In the genomic region with DNA sequence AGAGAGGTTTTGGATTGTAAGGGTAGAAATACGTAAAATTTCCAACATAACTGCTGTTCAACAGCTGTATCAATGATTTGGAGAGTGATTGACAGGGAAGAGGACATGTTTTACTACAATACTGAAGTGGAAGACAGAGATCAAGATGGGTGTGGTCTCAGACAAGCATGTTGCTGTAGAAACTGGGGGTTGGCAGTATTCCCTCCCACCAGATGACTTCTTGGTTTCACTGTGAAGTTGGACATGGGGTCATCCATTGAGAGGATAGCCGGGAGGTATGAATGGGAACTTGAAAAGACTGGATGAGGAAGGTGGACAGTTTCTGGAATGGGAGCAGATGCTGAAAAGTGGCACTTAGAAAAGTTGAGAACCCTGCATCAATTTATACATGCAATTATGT, we compare ENCODE assay signal across 12 cellular contexts.
"Had no signal": no experiment of that assay in that cellular context is flagged by ENCODE, and none has a peak within 500 bp of the region (broad histone marks: within the 10 kb centered on the region; RNA-seq: fewer than 3 reads in every experiment).

No MANE protein-coding gene starts in this region.

- H3K4me1 ChIP-seq: breast epithelium, upper lobe of right lung had no signal

- ATAC-seq: activated CD4-positive, CD25-positive, alpha-beta regulatory T cell treated with anti-CD3 and anti-CD28 coated beads, Interleukin-2, amount 50 U/mL, for 24 hours; activated T-cell treated with anti-CD3 and anti-CD28 coated beads, Interleukin-2, amount 50 U/mL, for 72 hours; gastroesophageal sphincter; stimulated activated naive CD8-positive, alpha-beta T cell treated with anti-CD3 and anti-CD28 coated beads, Interleukin-15, Interleukin-2, amounts not matched to agents 100 U/mL and 50 U/mL, for 24 hours; upper lobe of right lung had no signal

- H3K27me3 ChIP-seq: breast epithelium, gastroesophageal sphincter, ovary, upper lobe of right lung had no signal

- H3K27ac ChIP-seq: breast epithelium, gastroesophageal sphincter, ovary, upper lobe of right lung had no signal

- H3K27me3 Mint-ChIP-seq: activated naive CD8-positive, alpha-beta T cell treated with anti-CD3 and anti-CD28 coated beads for 36 hours had no signal

- FAIRE-seq: kidney had no signal

- H3K36me3 ChIP-seq: breast epithelium, gastroesophageal sphincter, ovary, upper lobe of right lung had no signal

- DNase-seq: activated CD4-positive, alpha-beta T cell treated with anti-CD3 and anti-CD28 coated beads, Interleukin-2, amount 50 U/mL, for 4 hours; activated gamma-delta T cell treated with Interleukin-2 at 50 U/mL for 16 hours; activated naive CD8-positive, alpha-beta T cell treated with anti-CD3 and anti-CD28 coated beads for 36 hours; activated T-cell treated with anti-CD3 and anti-CD28 coated beads, Interleukin-2, amount 50 U/mL, for 72 hours; kidney; ovary; stimulated activated CD4-positive, alpha-beta T cell treated with anti-CD3 and anti-CD28 coated beads, Interleukin-2, amount 100 ng/mL, for 48 hours; stimulated activated naive CD8-positive, alpha-beta T cell treated with anti-CD3 and anti-CD28 coated beads, Interleukin-15, Interleukin-2, amounts not matched to agents 100 U/mL and 50 U/mL, for 24 hours; upper lobe of right lung had no signal

- H3K9me3 ChIP-seq: breast epithelium, gastroesophageal sphincter, ovary, upper lobe of right lung had no signal

- H3K4me3 ChIP-seq: breast epithelium, gastroesophageal sphincter, ovary, upper lobe of right lung had no signal

- H3K36me3 Mint-ChIP-seq: activated naive CD8-positive, alpha-beta T cell treated with anti-CD3 and anti-CD28 coated beads for 36 hours had no signal

- H3K27ac Mint-ChIP-seq: activated naive CD8-positive, alpha-beta T cell treated with anti-CD3 and anti-CD28 coated beads for 36 hours; activated T-cell treated with anti-CD3 and anti-CD28 coated beads, Interleukin-2, amount 50 U/mL, for 72 hours had no signal

- H3K9me3 Mint-ChIP-seq: activated naive CD8-positive, alpha-beta T cell treated with anti-CD3 and anti-CD28 coated beads for 36 hours; activated T-cell treated with anti-CD3 and anti-CD28 coated beads, Interleukin-2, amount 50 U/mL, for 72 hours had no signal

- H3K4me3 Mint-ChIP-seq: activated naive CD8-positive, alpha-beta T cell treated with anti-CD3 and anti-CD28 coated beads for 36 hours; activated T-cell treated with anti-CD3 and anti-CD28 coated beads, Interleukin-2, amount 50 U/mL, for 72 hours had no signal

- H3K4me1 Mint-ChIP-seq: activated naive CD8-positive, alpha-beta T cell treated with anti-CD3 and anti-CD28 coated beads for 36 hours had no signal
